Comparison of ENCODE assay signal across 1 cellular context in genomic region chr9:137515338-137515724, GRCh38.
TF ChIP-seq lines count a peak whose summit lies in the region.

No MANE protein-coding gene starts in this region.

TF ChIP-seq in H1, 55 proteins besides CTCF, POLR2A, EP300 and RAD21:
- TF ChIP-seq CBX8 (IDR thresholded peaks at IDR 0.05; ENCODE audit: borderline replicate concordance, low read depth, low read length) (no peak), GABPA (IDR thresholded peaks at IDR 0.05; ENCODE audit: borderline replicate concordance, insufficient read depth, low read length) (0 out of 2 replicates have a peak, but pooled peaks have one; percentile 45), CHD7 (IDR thresholded peaks at IDR 0.05; ENCODE audit: insufficient replicate concordance, low read length) (no peak), SIRT6 (IDR thresholded peaks at IDR 0.05; ENCODE audit: low read length) (no peak), CTBP2 (IDR thresholded peaks at IDR 0.05; ENCODE audit: borderline replicate concordance, insufficient read depth, insufficient read length, low read length) (no peak), CREB1 (IDR thresholded peaks at IDR 0.05) (no peak)
